16 cellular contexts compared by ENCODE assay signal in the genomic region with DNA sequence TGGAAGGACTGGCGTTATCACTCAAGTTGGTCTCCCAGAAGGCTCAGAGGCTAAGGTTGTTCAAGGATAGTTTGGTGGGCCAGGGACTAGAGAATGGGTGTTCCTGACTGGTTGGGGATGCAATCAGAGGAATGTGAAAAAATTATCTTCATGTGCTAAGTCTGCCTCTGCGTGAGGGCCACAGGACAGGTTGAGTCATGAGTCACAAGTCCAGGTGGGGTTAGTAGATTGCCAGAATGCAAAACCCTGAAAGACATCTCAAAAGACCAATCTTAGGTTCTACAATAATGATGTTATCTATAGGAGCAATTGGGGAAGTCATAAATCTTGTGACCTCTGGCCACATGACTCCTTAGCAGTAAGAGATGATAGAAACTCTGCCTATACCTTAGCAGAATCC.
DNase-seq lines count a peak whose midpoint lies in the region; ATAC-seq and TF ChIP-seq lines count a peak whose summit lies in the region.
"Had no signal": no experiment of that assay in that cellular context is flagged by ENCODE, and none has a peak within 500 bp of the region (broad histone marks: within the 10 kb centered on the region; RNA-seq: fewer than 3 reads in every experiment).

No MANE protein-coding gene starts in this region.

- H3K4me3 ChIP-seq in HEK293 (ENCODE audit: low read depth, low read length) (no peak overlapping the region), mucosa of descending colon (no peak overlapping the region), mammary epithelial cell (replicated peaks in 1 of 3; ENCODE audit: insufficient read depth in 1 of 3, low read depth in 2 of 3, low read length in 3 of 3) (no peak overlapping the region)
- H3K4me3 ChIP-seq: A549, HAP-1 had no signal

- H3K4me2 ChIP-seq in mammary epithelial cell (ENCODE audit: insufficient read depth, low read depth, low read length) = no peak overlapping the region
- H3K4me2 ChIP-seq: A549 had no signal

- in situ Hi-C loops in mammary epithelial cell (cut with MboI; ENCODE audit: low sequenced_read_pairs in 2 of 2) = no loop called here

- DNase-seq in foreskin keratinocyte (peak in 1 of 2 donors; percentile 33), mucosa of descending colon (no peak), type B pancreatic cell (ENCODE audit: extremely low spot score, unreplicated experiment) (no peak), mammary epithelial cell (no peak), NCI-H146 treated with DMSO at 0.1 percent for 48 hours (lab: John Stamatoyannopoulos, UW; ENCODE audit: unreplicated experiment) (no peak), NCI-H2171 (lab: John Stamatoyannopoulos, UW) (no peak)
- DNase-seq: BE2C; CD4-positive, alpha-beta memory T cell; DMS153; DMS79 treated with DMSO at 0.1 percent for 48 hours; EL; HFFc6 had no signal

- no peaks in the 10 kb centered on the region for H4K20me1 ChIP-seq in mammary epithelial cell (ENCODE audit: insufficient read depth, low read length)

- peaks cover 4% of the 10 kb centered on the region; the same call in 1 of the 2 replicates for H3K4me1 ChIP-seq in HEK293 (ENCODE audit: control insufficient read depth, insufficient read depth, low read length)
- peaks cover 4% of the 10 kb centered on the region for H3K4me1 ChIP-seq in foreskin keratinocyte
- H3K4me1 ChIP-seq in mucosa of descending colon (ENCODE audit: low read depth) = peaks cover 14% of the 10 kb centered on the region
- H3K4me1 ChIP-seq in mammary epithelial cell (ENCODE audit: insufficient read depth, low read length) = peaks cover 10% of the 10 kb centered on the region
- H3K4me1 ChIP-seq: A549, BE2C had no signal

- H3K36me3 Mint-ChIP-seq in type B pancreatic cell = no peaks in the 10 kb centered on the region
- H3K36me3 Mint-ChIP-seq: CD4-positive, alpha-beta memory T cell had no signal

- ATAC-seq in foreskin keratinocyte (peak; percentile 34), mucosa of descending colon (peak; percentile 57)
- ATAC-seq: A549 had no signal

- POLR2A ChIA-PET in HEK293 (lab: Yijun Ruan, JAX) = no interaction called here

- CTCF ChIA-PET in HEK293 (lab: Yijun Ruan, JAX) (no interaction called here), mammary epithelial cell (lab: Charles Lee; ENCODE audit: low non-redundant PET) (no interaction called here)

- no peaks in the 10 kb centered on the region for H3K27me3 Mint-ChIP-seq in type B pancreatic cell

- H3K27ac ChIP-seq in HEK293 (ENCODE audit: extremely low read depth, low read depth, low read length) (no peak overlapping the region), foreskin keratinocyte (no peak overlapping the region), mammary epithelial cell (ENCODE audit: insufficient read depth, low read depth, low read length) (no peak overlapping the region)
- H3K27ac ChIP-seq: A549, C4-2B had no signal

- no peaks in the 10 kb centered on the region for H3K79me2 ChIP-seq in mammary epithelial cell (ENCODE audit: insufficient read depth, low read length)

- H3K27ac Mint-ChIP-seq in type B pancreatic cell = peak overlapping the region; percentile 60
- H3K27ac Mint-ChIP-seq: CD4-positive, alpha-beta memory T cell; HFFc6 had no signal

- dilution Hi-C loops in mammary epithelial cell (cut with HindIII; ENCODE audit: low sequenced_read_pairs) = no loop called here

- H3K27me3 ChIP-seq in foreskin keratinocyte (no peaks in the 10 kb centered on the region), mammary epithelial cell (ENCODE audit: insufficient read depth, low read length) (no peaks in the 10 kb centered on the region)
- H3K27me3 ChIP-seq: BE2C had no signal

- WGBS in mammary epithelial cell (ENCODE audit: low coverage, missing lambda C conversion rate) = 80% methylated on average over 2 of the region's 2 CpGs

- H3K9me3 ChIP-seq in HEK293 (ENCODE audit: control insufficient read depth, insufficient read depth, low read depth, low read length) (no peaks in the 10 kb centered on the region), mucosa of descending colon (no peaks in the 10 kb centered on the region), mammary epithelial cell (replicated peaks; ENCODE audit: insufficient read depth, low read length) (no peaks in the 10 kb centered on the region)
- H3K9me3 ChIP-seq: A549, BE2C, HAP-1 had no signal

- TF ChIP-seq CTCF in HEK293 (tag by site-specific recombination; IDR thresholded peaks at IDR 0.05) (no peak), foreskin keratinocyte (conservative IDR thresholded peaks at IDR 0.05) (no peak), mucosa of descending colon (IDR thresholded peaks at IDR 0.05) (no peak), type B pancreatic cell (conservative IDR thresholded peaks at IDR 0.05) (no peak), mammary epithelial cell (conservative IDR thresholded peaks at IDR 0.05 in 1 of 2, IDR thresholded peaks at IDR 0.05 in 1 of 2; ENCODE audit: extremely low read depth in 1 of 2, insufficient read depth in 1 of 2, low read depth in 1 of 2, low read length in 2 of 2) (no peak)

- intact Hi-C loops in mucosa of descending colon (cut with DNase I, micrococcal nuclease) = no loop called here
- intact Hi-C loops in mammary epithelial cell (cut with micrococcal nuclease) = no loop called here

- H3K36me3 ChIP-seq in HEK293 (ENCODE audit: control insufficient read depth in 2 of 2, insufficient read depth in 1 of 2, low read length in 2 of 2) (no peaks in the 10 kb centered on the region), mucosa of descending colon (ENCODE audit: low read depth) (no peaks in the 10 kb centered on the region), mammary epithelial cell (ENCODE audit: insufficient read depth, low read length) (no peaks in the 10 kb centered on the region)
- H3K36me3 ChIP-seq: BE2C, HAP-1 had no signal

- peaks cover 30% of the 10 kb centered on the region for H3K4me1 Mint-ChIP-seq in type B pancreatic cell (ENCODE audit: unreplicated experiment)
- H3K4me1 Mint-ChIP-seq: CD4-positive, alpha-beta memory T cell had no signal

- H2AFZ ChIP-seq in mammary epithelial cell (ENCODE audit: low read depth, low read length) = no peak overlapping the region

- peaks cover 8% of the 10 kb centered on the region for H3K9me3 Mint-ChIP-seq in type B pancreatic cell
- H3K9me3 Mint-ChIP-seq: HFFc6 had no signal

- no peak overlapping the region for H3K9ac ChIP-seq in mammary epithelial cell (ENCODE audit: insufficient read depth, low read length)

- no TSS peak for BruUV-seq in mammary epithelial cell (replicated peaks; lab: Mats Ljungman, UMichigan)

- H3K4me3 Mint-ChIP-seq in type B pancreatic cell = peak overlapping the region; percentile 44
- H3K4me3 Mint-ChIP-seq: CD4-positive, alpha-beta memory T cell; HFFc6 had no signal

TF ChIP-seq in HEK293, 187 proteins besides CTCF, POLR2A, EP300 and RAD21:
- TF ChIP-seq, protein P1, sequence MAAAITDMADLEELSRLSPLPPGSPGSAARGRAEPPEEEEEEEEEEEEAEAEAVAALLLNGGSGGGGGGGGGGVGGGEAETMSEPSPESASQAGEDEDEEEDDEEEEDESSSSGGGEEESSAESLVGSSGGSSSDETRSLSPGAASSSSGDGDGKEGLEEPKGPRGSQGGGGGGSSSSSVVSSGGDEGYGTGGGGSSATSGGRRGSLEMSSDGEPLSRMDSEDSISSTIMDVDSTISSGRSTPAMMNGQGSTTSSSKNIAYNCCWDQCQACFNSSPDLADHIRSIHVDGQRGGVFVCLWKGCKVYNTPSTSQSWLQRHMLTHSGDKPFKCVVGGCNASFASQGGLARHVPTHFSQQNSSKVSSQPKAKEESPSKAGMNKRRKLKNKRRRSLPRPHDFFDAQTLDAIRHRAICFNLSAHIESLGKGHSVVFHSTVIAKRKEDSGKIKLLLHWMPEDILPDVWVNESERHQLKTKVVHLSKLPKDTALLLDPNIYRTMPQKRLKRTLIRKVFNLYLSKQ (tag by site-specific recombination; IDR thresholded peaks at IDR 0.05; ENCODE audit: borderline replicate concordance) = no peak
- TF ChIP-seq GLIS1 (tag by site-specific recombination; IDR thresholded peaks at IDR 0.05) (peak; percentile 89), ZBTB17 (tag by site-specific recombination; IDR thresholded peaks at IDR 0.05) (0 out of 2 replicates have a peak, but pooled peaks have one; percentile 25)
TF ChIP-seq in HEK293: peak in this region for 2.
